Comparison of ENCODE assay signal across 8 cellular contexts in genomic region chr1:172533511-172534116, GRCh38. TPM values are rescaled to one million over a fixed set of nuclear protein-coding genes. Genes with fewer than 3 reads are reported as not detected.
A peak's percentile ranks its signal among the peaks of the same experiment; 100 is the strongest.
DNase-seq lines count a peak whose midpoint lies in the region; ATAC-seq and TF ChIP-seq lines count a peak whose summit lies in the region.

No MANE protein-coding gene starts in this region.

- peak overlapping the region; percentile 85 for H3K4me3 Mint-ChIP-seq in Calu3 (ENCODE audit: low read depth, unreplicated experiment)

- H3K4me3 ChIP-seq in endocrine pancreas (ENCODE audit: control insufficient read depth, insufficient read depth, low read length) (peak overlapping the region; percentile 100), muscle layer of colon (ENCODE audit: low read depth in 1 of 2, low read length in 2 of 2) (peak overlapping the region; percentile 79 to 85), stomach smooth muscle (ENCODE audit: low read length in 2 of 2) (peak overlapping the region; percentile 85 to 92)

- peak; percentile 29 for ATAC-seq in GM21717 (IDR thresholded peaks at IDR 0.05; ENCODE audit: unreplicated experiment)
- no peak for ATAC-seq in HG03095 (IDR thresholded peaks at IDR 0.05; ENCODE audit: unreplicated experiment)

- peak overlapping the region; percentile 99 for H3K27ac Mint-ChIP-seq in Calu3 (ENCODE audit: unreplicated experiment)

- H3K4me1 ChIP-seq in endocrine pancreas (ENCODE audit: control insufficient read depth, insufficient read depth, low read length) = peaks cover 44% of the 10 kb centered on the region
- H3K4me1 ChIP-seq in muscle layer of colon (ENCODE audit: insufficient read depth, low read length) = peaks cover 33% of the 10 kb centered on the region
- peaks cover 8% of the 10 kb centered on the region for H3K4me1 ChIP-seq in stomach smooth muscle (ENCODE audit: control insufficient read depth, insufficient read depth, low read length)

- no peaks in the 10 kb centered on the region for H3K27me3 ChIP-seq in endocrine pancreas (ENCODE audit: control insufficient read depth, insufficient read depth, low read length)
- no peaks in the 10 kb centered on the region for H3K27me3 ChIP-seq in muscle layer of colon (ENCODE audit: control insufficient read depth in 1 of 2, insufficient read depth in 2 of 2, low read length in 2 of 2)
- H3K27me3 ChIP-seq in stomach smooth muscle (ENCODE audit: control insufficient read depth in 1 of 2, insufficient read depth in 2 of 2, low read length in 2 of 2) = no peaks in the 10 kb centered on the region

- no TSS peak for BruUV-seq in Calu3 (replicated peaks; lab: Mats Ljungman, UMichigan)

- intact Hi-C loops in Calu3 (cut with micrococcal nuclease; ENCODE audit: unreplicated experiment) = loop anchor here (5.0 kb wide), 2 partner anchors 51 to 184 kb away; no protein-coding TSS in a partner anchor

- peak overlapping the region; percentile 90 for H3K9ac ChIP-seq in endocrine pancreas (ENCODE audit: control insufficient read depth, insufficient read depth, low read length)
- H3K9ac ChIP-seq in muscle layer of colon (ENCODE audit: low read length) = peak overlapping the region; percentile 85
- peak overlapping the region; percentile 71 to 81 for H3K9ac ChIP-seq in stomach smooth muscle (ENCODE audit: low read length in 2 of 2)

- no peaks in the 10 kb centered on the region for H3K27me3 Mint-ChIP-seq in Calu3 (ENCODE audit: unreplicated experiment)

- peaks cover 48% of the 10 kb centered on the region for H3K4me1 Mint-ChIP-seq in Calu3 (ENCODE audit: low read depth, unreplicated experiment)

- peaks cover 42% of the 10 kb centered on the region for H3K36me3 Mint-ChIP-seq in Calu3 (ENCODE audit: insufficient read depth, unreplicated experiment)

- H3K27ac ChIP-seq in muscle layer of colon (ENCODE audit: low read depth, low read length) (peak overlapping the region; percentile 94), stomach smooth muscle (ENCODE audit: low read length) (peak overlapping the region; percentile 92)

- H3K9me3 ChIP-seq in endocrine pancreas (ENCODE audit: control insufficient read depth, low read length) (no peaks in the 10 kb centered on the region), muscle layer of colon (ENCODE audit: low read length) (no peaks in the 10 kb centered on the region), stomach smooth muscle (ENCODE audit: control insufficient read depth in 2 of 2, low read length in 2 of 2) (no peaks in the 10 kb centered on the region)

- H3K36me3 ChIP-seq in endocrine pancreas (ENCODE audit: control insufficient read depth, insufficient read depth, low read length) (no peaks in the 10 kb centered on the region), muscle layer of colon (ENCODE audit: insufficient read depth, low read length) (no peaks in the 10 kb centered on the region), stomach smooth muscle (ENCODE audit: control insufficient read depth in 2 of 2, insufficient read depth in 2 of 2, low read length in 2 of 2) (no peaks in the 10 kb centered on the region)

- DNase-seq in Calu3 (no peak), M059J (ENCODE audit: low read depth) (peak; percentile 57)
- DNase-seq in activated CD4-positive, alpha-beta T cell treated with anti-CD3 and anti-CD28 coated beads, Interleukin-2, amount 50 U/mL, for 1 hour = peak; percentile 36

- TF ChIP-seq CTCF in Calu3 (IDR thresholded peaks at IDR 0.05; ENCODE audit: unreplicated experiment) = no peak

- H3K9me3 Mint-ChIP-seq in Calu3 (ENCODE audit: low read depth, unreplicated experiment) = no peaks in the 10 kb centered on the region

- CTCF ChIA-PET in Calu3 (lab: Charles Lee) = interaction anchor here (1.5 kb wide), 1 partner anchor 84 kb away, joined by 31 read pairs; no protein-coding TSS in a partner anchor

RNA-seq across cellular contexts. Expression of gene SUCO, which starts 0.7 kb away (rescaled TPM):
- 65.3 and 84.6 TPM in 2 replicates for total RNA-seq in Calu3 (2022)
- total RNA-seq in M059J (2014; rRNA removed; shearing (Covaris generic)) = 38.0 and 44.1 TPM in 2 replicates
